13 cellular contexts compared by ENCODE assay signal in genomic region chr5:38468202-38468656, GRCh38.
A peak's percentile ranks its signal among the peaks of the same experiment; 100 is the strongest.
DNase-seq lines count a peak whose midpoint lies in the region; ATAC-seq and TF ChIP-seq lines count a peak whose summit lies in the region.
"Had no signal": no experiment of that assay in that cellular context is flagged by ENCODE, and none has a peak within 500 bp of the region (broad histone marks: within the 10 kb centered on the region; RNA-seq: fewer than 3 reads in every experiment).

No MANE protein-coding gene starts in this region.

- no peaks in the 10 kb centered on the region for H3K9me3 Mint-ChIP-seq in activated T-cell treated with anti-CD3 and anti-CD28 coated beads, Interleukin-2, amount 50 U/mL, for 72 hours
- H3K9me3 Mint-ChIP-seq: activated naive CD4-positive, alpha-beta T cell treated with anti-CD3 and anti-CD28 coated beads for 36 hours; naive thymus-derived CD4-positive, alpha-beta T cell had no signal

- no peak overlapping the region for H3K27ac ChIP-seq in BLaER1 treated with 17β-estradiol and CSF1 and Interleukin-3, amounts not matched to agents 10 nM and 100 nM
- H3K27ac ChIP-seq in foreskin keratinocyte = no peak overlapping the region
- H3K27ac ChIP-seq: SK-N-MC had no signal

- H3K36me3 ChIP-seq in BLaER1 treated with 17β-estradiol and CSF1 and Interleukin-3, amounts not matched to agents 10 nM and 100 nM = no peaks in the 10 kb centered on the region
- H3K36me3 ChIP-seq in adipocyte (ENCODE audit: control insufficient read depth, insufficient read depth, low read length, severe bottlenecking) = no peaks in the 10 kb centered on the region

- no peaks in the 10 kb centered on the region; a peak in 2 of 22 replicates for H3K9me3 ChIP-seq in BLaER1 treated with 17β-estradiol and CSF1 and Interleukin-3, amounts not matched to agents 10 nM and 100 nM (replicated peaks in 1 of 11)
- H3K9me3 ChIP-seq in adipocyte (ENCODE audit: control insufficient read depth, low read length) = no peaks in the 10 kb centered on the region

- peaks cover 35% of the 10 kb centered on the region for H3K27me3 Mint-ChIP-seq in activated T-cell treated with anti-CD3 and anti-CD28 coated beads, Interleukin-2, amount 50 U/mL, for 72 hours (ENCODE audit: low read depth)

- no peak overlapping the region for H3K4me3 ChIP-seq in BLaER1 treated with 17β-estradiol and CSF1 and Interleukin-3, amounts not matched to agents 10 nM and 100 nM
- H3K4me3 ChIP-seq in adipocyte (ENCODE audit: low read length) = peak overlapping the region; percentile 63
- H3K4me3 ChIP-seq: SK-N-MC had no signal

- ATAC-seq in foreskin keratinocyte = peak; percentile 85
- ATAC-seq in activated T-cell treated with anti-CD3 and anti-CD28 coated beads, Interleukin-2, amount 50 U/mL, for 72 hours (replicated peaks in 1 of 2) = no peak
- ATAC-seq in HG02642 (IDR thresholded peaks at IDR 0.05; ENCODE audit: poor library complexity, unreplicated experiment) = no peak
- ATAC-seq: naive thymus-derived CD4-positive, alpha-beta T cell; stimulated activated naive CD8-positive, alpha-beta T cell treated with anti-CD3 and anti-CD28 coated beads, Interleukin-15, Interleukin-2, amounts not matched to agents 100 U/mL and 50 U/mL, for 24 hours had no signal

- H3K27me3 ChIP-seq in BLaER1 treated with 17β-estradiol and CSF1 and Interleukin-3, amounts not matched to agents 10 nM and 100 nM = peaks cover 0 to 99% (median 0%) of the 10 kb centered on the region in 11 experiments; a peak in 9 of 22 replicates
- H3K27me3 ChIP-seq in adipocyte (replicated peaks; ENCODE audit: control insufficient read depth, insufficient read depth, low read length) = no peaks in the 10 kb centered on the region
- H3K27me3 ChIP-seq in foreskin keratinocyte = no peaks in the 10 kb centered on the region

- no peaks in the 10 kb centered on the region for H3K4me1 Mint-ChIP-seq in activated T-cell treated with anti-CD3 and anti-CD28 coated beads, Interleukin-2, amount 50 U/mL, for 72 hours (ENCODE audit: low read depth)
- H3K4me1 Mint-ChIP-seq: naive thymus-derived CD4-positive, alpha-beta T cell had no signal

- no peak for TF ChIP-seq CTCF in foreskin keratinocyte (conservative IDR thresholded peaks at IDR 0.05)

- no peaks in the 10 kb centered on the region for H3K36me3 Mint-ChIP-seq in activated T-cell treated with anti-CD3 and anti-CD28 coated beads, Interleukin-2, amount 50 U/mL, for 72 hours (ENCODE audit: insufficient read depth in 2 of 2)
- H3K36me3 Mint-ChIP-seq: naive thymus-derived CD4-positive, alpha-beta T cell had no signal

- DNase-seq in adipocyte (ENCODE audit: low read depth) (peak; percentile 76), foreskin keratinocyte (peak; percentile 76 to 89), renal cortical epithelial cell (ENCODE audit: low read depth) (peak; percentile 85), NOMO-1 treated with DMSO at 0.1 percent for 48 hours (lab: John Stamatoyannopoulos, UW; ENCODE audit: unreplicated experiment) (no peak), NCI-H748 (lab: John Stamatoyannopoulos, UW; ENCODE audit: unreplicated experiment) (no peak)
- no peak for DNase-seq in activated T-cell treated with anti-CD3 and anti-CD28 coated beads, Interleukin-2, amount 50 U/mL, for 72 hours
- DNase-seq: activated naive CD4-positive, alpha-beta T cell treated with anti-CD3 and anti-CD28 coated beads for 36 hours; KBM-7; naive thymus-derived CD4-positive, alpha-beta T cell; stimulated activated naive CD8-positive, alpha-beta T cell treated with anti-CD3 and anti-CD28 coated beads, Interleukin-15, Interleukin-2, amounts not matched to agents 100 U/mL and 50 U/mL, for 24 hours had no signal

- H3K4me3 Mint-ChIP-seq in activated T-cell treated with anti-CD3 and anti-CD28 coated beads, Interleukin-2, amount 50 U/mL, for 72 hours = no peak overlapping the region
- H3K4me3 Mint-ChIP-seq: activated naive CD4-positive, alpha-beta T cell treated with anti-CD3 and anti-CD28 coated beads for 36 hours; naive thymus-derived CD4-positive, alpha-beta T cell had no signal

- no peak overlapping the region for H3K27ac Mint-ChIP-seq in activated T-cell treated with anti-CD3 and anti-CD28 coated beads, Interleukin-2, amount 50 U/mL, for 72 hours
- H3K27ac Mint-ChIP-seq: activated naive CD4-positive, alpha-beta T cell treated with anti-CD3 and anti-CD28 coated beads for 36 hours; naive thymus-derived CD4-positive, alpha-beta T cell had no signal

- H4K20me1 ChIP-seq in BLaER1 treated with 17β-estradiol and CSF1 and Interleukin-3, amounts not matched to agents 10 nM and 100 nM = peaks cover 0 to 83% (median 0%) of the 10 kb centered on the region in 11 experiments; a peak in 6 of 22 replicates

- peak overlapping the region in 8 of 11 experiments; percentile 41 to 91 (median 76); a peak in 16 of 22 replicates for H3K4me2 ChIP-seq in BLaER1 treated with 17β-estradiol and CSF1 and Interleukin-3, amounts not matched to agents 10 nM and 100 nM

- H3K9ac ChIP-seq in BLaER1 treated with 17β-estradiol and CSF1 and Interleukin-3, amounts not matched to agents 10 nM and 100 nM = no peak overlapping the region
- peak overlapping the region; percentile 87 for H3K9ac ChIP-seq in adipocyte (ENCODE audit: low read length)

- H3K4me1 ChIP-seq in BLaER1 treated with 17β-estradiol and CSF1 and Interleukin-3, amounts not matched to agents 10 nM and 100 nM = peaks cover 0 to 31% (median 13%) of the 10 kb centered on the region in 10 experiments; a peak in 15 of 20 replicates
- H3K4me1 ChIP-seq in adipocyte (ENCODE audit: control insufficient read depth, insufficient read depth, low read length) = peaks cover 69% of the 10 kb centered on the region
- peaks cover 18% of the 10 kb centered on the region for H3K4me1 ChIP-seq in foreskin keratinocyte

Comparison
In these comparisons a context has a peak if more than half of its experiments do, and no peak if none do; other contexts are left out.
1. DNase-seq: peak in adipocyte (single experiment), foreskin keratinocyte (2 of 2) and renal cortical epithelial cell (single experiment); none in activated T-cell treated with anti-CD3 and anti-CD28 coated beads, Interleukin-2, amount 50 U/mL, for 72 hours (0 of 2), NOMO-1 treated with DMSO at 0.1 percent for 48 hours (single experiment) and NCI-H748 (single experiment).